9 cellular contexts compared by ENCODE assay signal in the genomic region with DNA sequence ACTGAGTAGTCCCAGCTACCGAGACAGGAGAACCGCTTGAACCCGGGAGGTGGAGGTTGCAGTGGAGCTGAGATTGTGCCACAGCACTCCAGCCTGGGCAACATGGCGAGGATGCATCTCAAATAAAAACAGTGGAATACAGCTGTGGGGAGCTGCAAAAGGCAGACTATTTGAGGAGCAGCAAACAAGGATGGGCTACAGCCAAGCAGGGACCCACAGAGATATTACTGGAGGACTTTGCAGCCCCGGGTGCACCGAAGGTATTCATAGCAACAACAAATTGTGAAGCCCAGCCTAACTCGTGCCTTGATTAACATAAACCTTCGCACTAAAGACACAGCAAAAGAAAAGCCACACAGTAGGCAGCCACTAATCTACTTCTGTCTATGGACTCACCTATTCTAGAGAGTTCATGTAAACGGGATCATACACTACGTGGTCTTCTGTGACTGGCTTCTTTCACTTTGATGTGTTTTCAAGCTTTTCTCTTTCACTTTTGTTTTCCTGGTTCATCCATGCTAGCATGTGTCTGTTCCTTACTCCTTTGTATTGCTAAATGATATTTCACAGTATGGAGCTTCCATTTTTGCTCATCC. TPM values are rescaled to one million over a fixed set of nuclear protein-coding genes. Genes with fewer than 3 reads are reported as not detected.
DNase-seq lines count a peak whose midpoint lies in the region; FAIRE-seq and TF ChIP-seq lines count a peak whose summit lies in the region.
"Had no signal": no experiment of that assay in that cellular context is flagged by ENCODE, and none has a peak within 500 bp of the region (broad histone marks: within the 10 kb centered on the region; RNA-seq: fewer than 3 reads in every experiment).

No MANE protein-coding gene starts in this region.

- H3K27me3 ChIP-seq in GM23248 (replicated peaks; ENCODE audit: insufficient read depth) (no peaks in the 10 kb centered on the region), MM.1S (replicated peaks; ENCODE audit: insufficient read depth, low read length) (no peaks in the 10 kb centered on the region), endodermal cell (ENCODE audit: control insufficient read depth, insufficient read depth, low read length, poor library complexity, severe bottlenecking) (no peaks in the 10 kb centered on the region), small intestine (ENCODE audit: control insufficient read depth in 2 of 2, insufficient read depth in 2 of 2, low read length in 2 of 2) (no peaks in the 10 kb centered on the region), SJCRH30 (no peaks in the 10 kb centered on the region)

- H3K27me3 Mint-ChIP-seq in endodermal cell (ENCODE audit: insufficient read depth), result no peaks in the 10 kb centered on the region

- H3F3A ChIP-seq in GM23248 (ENCODE audit: insufficient read depth) (peaks cover 37% of the 10 kb centered on the region), MM.1S (ENCODE audit: insufficient read depth, low read length) (peaks cover 6% of the 10 kb centered on the region)

- H3K4me1 Mint-ChIP-seq in endodermal cell, result peaks cover 55% of the 10 kb centered on the region

- peaks cover 28% of the 10 kb centered on the region for H3K36me3 Mint-ChIP-seq in endodermal cell (ENCODE audit: low read depth)

- DNase-seq in GM23248 (no peak), MM.1S (peak; percentile 89), endodermal cell (no peak), small intestine (peak; percentile 48), cerebellum (ENCODE audit: low spot score) (no peak), NCI-H1436 (lab: John Stamatoyannopoulos, UW) (no peak), SJCRH30 (no peak), COR-L47 (lab: John Stamatoyannopoulos, UW) (no peak)
- DNase-seq: KBM-7 had no signal

- no peaks in the 10 kb centered on the region for H3K36me3 ChIP-seq in GM23248 (ENCODE audit: low read depth)
- H3K36me3 ChIP-seq in MM.1S (replicated peaks; ENCODE audit: insufficient read depth, low read length), result no peaks in the 10 kb centered on the region
- peaks cover 63% of the 10 kb centered on the region for H3K36me3 ChIP-seq in endodermal cell (ENCODE audit: control insufficient read depth, insufficient read depth, low read length)
- H3K36me3 ChIP-seq in small intestine (ENCODE audit: control insufficient read depth in 2 of 2, insufficient read depth in 2 of 2, low read length in 2 of 2), result no peaks in the 10 kb centered on the region
- no peaks in the 10 kb centered on the region; the same call in 1 of the 2 replicates for H3K36me3 ChIP-seq in SJCRH30

- peaks cover 100% of the 10 kb centered on the region for H3K79me2 ChIP-seq in GM23248 (ENCODE audit: insufficient read depth)
- H3K79me2 ChIP-seq in MM.1S (ENCODE audit: low read length), result peaks cover 5% of the 10 kb centered on the region; the same call in 1 of the 2 replicates

- H3K27ac Mint-ChIP-seq in endodermal cell, result peak overlapping the region; percentile 93

- H3K9ac ChIP-seq in GM23248, result 0 out of 2 replicates have a peak overlapping the region, but pooled peaks have one; percentile 13
- peak overlapping the region; percentile 55; the same call in 1 of the 2 replicates for H3K9ac ChIP-seq in MM.1S (ENCODE audit: low read length)
- H3K9ac ChIP-seq in endodermal cell (ENCODE audit: extremely low read depth, low read length, poor library complexity, severe bottlenecking), result no peak overlapping the region

- peaks cover 4% of the 10 kb centered on the region; the same call in 1 of the 2 replicates for H4K20me1 ChIP-seq in GM23248 (ENCODE audit: insufficient read depth)
- H4K20me1 ChIP-seq in MM.1S (ENCODE audit: insufficient read depth, low read length), result no peaks in the 10 kb centered on the region

- H3K4me2 ChIP-seq in GM23248 (ENCODE audit: unreplicated experiment), result peak overlapping the region; percentile 65
- peak overlapping the region; percentile 64 for H3K4me2 ChIP-seq in MM.1S (ENCODE audit: low read depth, low read length)

- in situ Hi-C loops in GM23248 (cut with MboI), result no loop called here

- H3K4me3 ChIP-seq in GM23248 (peak overlapping the region; percentile 35), MM.1S (ENCODE audit: low read length) (peak overlapping the region; percentile 56), endodermal cell (ENCODE audit: low read length) (peak overlapping the region; percentile 42), small intestine (ENCODE audit: low read depth in 1 of 2, low read length in 2 of 2) (no peak overlapping the region), SJCRH30 (no peak overlapping the region)

- H3K9me2 ChIP-seq in GM23248 (ENCODE audit: insufficient read depth) (no peaks in the 10 kb centered on the region), MM.1S (replicated peaks; ENCODE audit: insufficient read depth, low read length) (no peaks in the 10 kb centered on the region)

- peaks cover 14% of the 10 kb centered on the region for H3K4me1 ChIP-seq in GM23248 (ENCODE audit: insufficient read depth)
- H3K4me1 ChIP-seq in MM.1S (ENCODE audit: low read length), result peaks cover 10% of the 10 kb centered on the region
- H3K4me1 ChIP-seq in endodermal cell (ENCODE audit: control insufficient read depth, insufficient read depth, low read length), result peaks cover 21% of the 10 kb centered on the region
- peaks cover 0 to 2% of the 10 kb centered on the region in 2 donors for H3K4me1 ChIP-seq in small intestine (ENCODE audit: control insufficient read depth in 2 of 2, insufficient read depth in 1 of 2, low read depth in 1 of 2, low read length in 1 of 2)
- H3K4me1 ChIP-seq in SJCRH30, result peaks cover 6% of the 10 kb centered on the region; the same call in 1 of the 2 replicates

- TF ChIP-seq CTCF in MM.1S (IDR thresholded peaks at IDR 0.05; ENCODE audit: low read length), result no peak
- TF ChIP-seq CTCF in endodermal cell (conservative IDR thresholded peaks at IDR 0.05), result no peak

- H3K9me3 ChIP-seq in GM23248 (ENCODE audit: low read depth) (no peaks in the 10 kb centered on the region), MM.1S (replicated peaks; ENCODE audit: insufficient read depth, low read length) (no peaks in the 10 kb centered on the region), endodermal cell (ENCODE audit: control insufficient read depth, low read length) (no peaks in the 10 kb centered on the region), small intestine (ENCODE audit: control insufficient read depth, low read depth) (no peaks in the 10 kb centered on the region), SJCRH30 (replicated peaks) (no peaks in the 10 kb centered on the region)

- H3K9me3 Mint-ChIP-seq in endodermal cell, result no peaks in the 10 kb centered on the region

- no peak for FAIRE-seq in small intestine (lab: Jason Lieb, UNC)

- H3K27ac ChIP-seq in GM23248 (no peak overlapping the region; the same call in 1 of the 2 replicates), MM.1S (ENCODE audit: low read length) (peak overlapping the region; percentile 47; the same call in 1 of the 2 replicates), endodermal cell (ENCODE audit: low read depth, low read length) (no peak overlapping the region), small intestine (ENCODE audit: low read depth in 1 of 2, low read length in 1 of 2) (peak overlapping the region; percentile 6 to 17), SJCRH30 (no peak overlapping the region)

- H2AFZ ChIP-seq in GM23248 (peak overlapping the region; percentile 66), MM.1S (ENCODE audit: low read length) (peak overlapping the region; percentile 72)

- no peak overlapping the region for H3K4me3 Mint-ChIP-seq in endodermal cell

- 73 to 79% methylated on average over 10 of the region's 10 CpGs for WGBS in GM23248 (ENCODE audit: low coverage in 1 of 2, low lambda C conversion rate in 2 of 2, missing lambda C conversion rate in 2 of 2), 2 experiments
- 76 to 82% methylated on average over 8 to 10 of the region's 10 CpGs for WGBS in endodermal cell (ENCODE audit: insufficient coverage in 1 of 2, insufficient read length in 1 of 2), 2 experiments
- WGBS in small intestine, 3 donors, result 68 to 73% (median 71%) methylated on average over 10 of the region's 10 CpGs

RNA-seq across cellular contexts. Expression of a gene that starts 34.0 kb away (rescaled TPM):
- total RNA-seq in GM23248 (2014; rRNA removed; shearing (Covaris generic)), result 42.7 and 50.1 TPM in 2 replicates
- polyA plus RNA-seq in GM23248 (2016; fragmentation: Nextera tagmentation; extraction: Ambion mirVana) (32.8 and 33.6 TPM in 2 replicates), small intestine (10 to 100 TPM in 1 of 3 donors, under 1 TPM in 2; 0.67 to 24.2 (median 0.81) TPM)
- total RNA-seq in endodermal cell (100 to 1,000 TPM; 523 to 701 TPM), cerebellum (17.1 TPM)
- 279 TPM for polyA plus RNA-seq in endodermal cell (2013, experiment 1 of 2)
- polyA plus RNA-seq in endodermal cell (2013, experiment 2 of 2), result 257 TPM
- total RNA-seq in SJCRH30 (2014; rRNA removed; shearing (Covaris generic)), result 71.1 and 78.1 TPM in 2 replicates

Comparison
In these comparisons a context has a peak if more than half of its experiments do, and no peak if none do; other contexts are left out.
1. DNase-seq: peak in MM.1S (single experiment) and small intestine (single experiment); none in GM23248 (single experiment), endodermal cell (single experiment), cerebellum (single experiment), NCI-H1436 (single experiment), SJCRH30 (0 of 2) and COR-L47 (single experiment).
2. H3K27ac ChIP-seq: peak in MM.1S (single experiment) and small intestine (2 of 2); none in GM23248 (single experiment), endodermal cell (single experiment) and SJCRH30 (single experiment).
3. H3K4me3 ChIP-seq: peak in GM23248 (single experiment), MM.1S (single experiment) and endodermal cell (single experiment); none in small intestine (0 of 2) and SJCRH30 (single experiment).